ENCODE assay signal across 8 cellular contexts in genomic region chr15:59687831-59688230, GRCh38. TPM values are rescaled to one million over a fixed set of nuclear protein-coding genes. Genes with fewer than 3 reads are reported as not detected.
DNase-seq lines count a peak whose midpoint lies in the region; ATAC-seq, FAIRE-seq and TF ChIP-seq lines count a peak whose summit lies in the region.

No MANE protein-coding gene starts in this region.

- peaks cover 63% of the 10 kb centered on the region for H3K79me2 ChIP-seq in PC-9 (ENCODE audit: low read depth)

- no peak for TF ChIP-seq POLR2A in GM12891 (IDR thresholded peaks at IDR 0.05; ENCODE audit: low read depth, low read length)

- DNase-seq in ACHN: peak; percentile 27
- DNase-seq in GM12891 (ENCODE audit: insufficient read length, low spot score): no peak
- DNase-seq in PC-9: no peak
- peak; percentile 64 for DNase-seq in choroid plexus epithelial cell (ENCODE audit: low read depth)
- DNase-seq in ecto neural progenitor cell (ENCODE audit: low spot score): no peak
- DNase-seq in RCC 7860 (ENCODE audit: low spot score): no peak

- H3K9me3 ChIP-seq in PC-9 (ENCODE audit: insufficient read depth, low read depth) (no peaks in the 10 kb centered on the region), mononuclear cell (ENCODE audit: low read depth, low read length) (no peaks in the 10 kb centered on the region)

- no peaks in the 10 kb centered on the region for H3K36me3 ChIP-seq in PC-9 (ENCODE audit: low read depth)

- H3K27me3 ChIP-seq in PC-9 (ENCODE audit: insufficient read depth, low read depth) (no peaks in the 10 kb centered on the region), mononuclear cell (ENCODE audit: insufficient read depth, low read length) (no peaks in the 10 kb centered on the region)

- peak; percentile 81 for FAIRE-seq in GM12891 (lab: Jason Lieb, UNC)
- no peak for FAIRE-seq in RCC 7860 (lab: Jason Lieb, UNC)

- peak overlapping the region; percentile 81 for H3K4me2 ChIP-seq in PC-9

- peaks cover 46% of the 10 kb centered on the region for H4K20me1 ChIP-seq in PC-9 (ENCODE audit: insufficient read depth)

- BruUV-seq in PC-9 (replicated peaks; lab: Mats Ljungman, UMichigan): no TSS peak

- in situ Hi-C loops in ACHN (cut with HindIII; ENCODE audit: low pct_ligation_motif_present, low pct_unique_long_range_greater_than_20kb, low sequenced_read_pairs): no loop called here

- no peak overlapping the region for H2AFZ ChIP-seq in PC-9

- TF ChIP-seq CTCF in PC-9 (conservative IDR thresholded peaks at IDR 0.05) (no peak), choroid plexus epithelial cell (conservative IDR thresholded peaks at IDR 0.05; ENCODE audit: low read depth, low read length) (no peak)

- H3K4me3 ChIP-seq in PC-9 (peak overlapping the region; percentile 73), choroid plexus epithelial cell (ENCODE audit: low read depth, low read length) (peak overlapping the region; percentile 82), mononuclear cell (ENCODE audit: low read length) (peak overlapping the region; percentile 97)

- intact Hi-C loops in PC-9 (cut with micrococcal nuclease; ENCODE audit: unreplicated experiment): no loop called here

- ATAC-seq in GM19452 (IDR thresholded peaks at IDR 0.05; ENCODE audit: unreplicated experiment): no peak

- CTCF ChIA-PET in PC-9 (lab: Charles Lee): no interaction called here

- peak overlapping the region; percentile 95 for H3K27ac ChIP-seq in PC-9

- no peaks in the 10 kb centered on the region for H3K9me2 ChIP-seq in PC-9 (ENCODE audit: insufficient read depth)

- H3K4me1 ChIP-seq in PC-9 (replicated peaks; ENCODE audit: insufficient read depth): peaks cover 15% of the 10 kb centered on the region
- H3K4me1 ChIP-seq in mononuclear cell (ENCODE audit: insufficient read depth, low read length): peaks cover 46% of the 10 kb centered on the region

- H3F3A ChIP-seq in PC-9 (ENCODE audit: insufficient read depth, low read depth): 0 out of 2 replicates have a peak, but pooled peaks cover 5% of the 10 kb centered on the region

- POLR2A ChIA-PET in PC-9 (lab: Charles Lee; ENCODE audit: unreplicated experiment): interaction anchor here (0.6 to 0.7 kb wide), 2 partner anchors 627 to 828 kb away, joined by 3 read pairs; no protein-coding TSS in a partner anchor

TF ChIP-seq in GM12891, 5 proteins besides CTCF, POLR2A, EP300 and RAD21:
- TF ChIP-seq SPI1 (IDR thresholded peaks at IDR 0.05; ENCODE audit: low read depth, low read length) (peak; percentile 78), PAX5 (IDR thresholded peaks at IDR 0.05; ENCODE audit: insufficient read depth, low read length, severe bottlenecking) (no peak)

RNA-seq across cellular contexts. Expression of gene BNIP2, which starts 1.3 kb away (rescaled TPM):
- polyA plus RNA-seq in GM12891 (2012; ENCODE audit: low read depth, missing spikeins): 38.5 TPM
- 59.5 and 64.3 TPM in 2 replicates for total RNA-seq in PC-9 (2021)
- 290 TPM for total RNA-seq in mononuclear cell

RNA-seq across cellular contexts. Expression of gene GTF2A2, which starts 30.5 kb away (rescaled TPM):
- polyA plus RNA-seq in GM12891 (2012; ENCODE audit: low read depth, missing spikeins): 115 TPM
- total RNA-seq in PC-9 (2021) (80.8 and 111 TPM in 2 replicates), mononuclear cell (31.2 TPM)

Comparison
In these comparisons a context has a peak if more than half of its experiments do, and no peak if none do; other contexts are left out.
1. DNase-seq: peak in ACHN (single experiment) and choroid plexus epithelial cell (single experiment); none in GM12891 (single experiment), PC-9 (0 of 2), ecto neural progenitor cell (single experiment) and RCC 7860 (single experiment).
2. Peak in every context shown above with its lines, with median percentiles within 50 percentile points of each other: H3K4me3 ChIP-seq.